27 cellular contexts compared by ENCODE assay signal in genomic region chr5:144703776-144704175, GRCh38.
"Had no signal": no experiment of that assay in that cellular context is flagged by ENCODE, and none has a peak within 500 bp of the region (broad histone marks: within the 10 kb centered on the region; RNA-seq: fewer than 3 reads in every experiment).

No MANE protein-coding gene starts in this region.

- H3K27me3 ChIP-seq: colonic mucosa, dorsolateral prefrontal cortex, esophagus muscularis mucosa, esophagus squamous epithelium, foreskin keratinocyte, gastrocnemius medialis, gastroesophageal sphincter, heart left ventricle, heart right ventricle had no signal

- H3K27ac ChIP-seq: colonic mucosa, coronary artery, dorsolateral prefrontal cortex, epithelial cell of prostate, esophagus muscularis mucosa, esophagus squamous epithelium, foreskin keratinocyte, gastrocnemius medialis, gastroesophageal sphincter, heart left ventricle, heart right ventricle had no signal

- H3K36me3 ChIP-seq: colonic mucosa, esophagus muscularis mucosa, esophagus squamous epithelium, gastrocnemius medialis, gastroesophageal sphincter, heart left ventricle, heart right ventricle had no signal

- DNase-seq: colonic mucosa; cortex of kidney; dermis blood vessel endothelial cell; dorsolateral prefrontal cortex; effector CD4-positive, alpha-beta T cell; effector CD8-positive, alpha-beta T cell; effector memory CD4-positive, alpha-beta T cell; effector memory CD8-positive, alpha-beta T cell; endodermal cell; erythroblast; esophagus squamous epithelium; foreskin fibroblast; foreskin keratinocyte; foreskin melanocyte; gastrocnemius medialis; glutamatergic neuron; head of caudate nucleus; heart left ventricle; heart right ventricle had no signal

- ATAC-seq: effector memory CD8-positive, alpha-beta T cell; esophagus mucosa; foreskin keratinocyte; gastrocnemius medialis; gastroesophageal sphincter; heart left ventricle; heart right ventricle had no signal

- H3K4me3 ChIP-seq: colonic mucosa, coronary artery, dorsolateral prefrontal cortex, esophagus muscularis mucosa, esophagus squamous epithelium, gastrocnemius medialis, gastroesophageal sphincter, heart left ventricle, heart right ventricle had no signal

- H3K9me3 ChIP-seq: colonic mucosa, esophagus muscularis mucosa, esophagus squamous epithelium had no signal

- H3K4me1 ChIP-seq: colonic mucosa, esophagus muscularis mucosa, esophagus squamous epithelium, foreskin keratinocyte, gastrocnemius medialis, gastroesophageal sphincter, heart left ventricle, heart right ventricle had no signal

- FAIRE-seq: colon, endometrium, frontal cortex had no signal
